1 cellular context compared by ENCODE assay signal in the genomic region with DNA sequence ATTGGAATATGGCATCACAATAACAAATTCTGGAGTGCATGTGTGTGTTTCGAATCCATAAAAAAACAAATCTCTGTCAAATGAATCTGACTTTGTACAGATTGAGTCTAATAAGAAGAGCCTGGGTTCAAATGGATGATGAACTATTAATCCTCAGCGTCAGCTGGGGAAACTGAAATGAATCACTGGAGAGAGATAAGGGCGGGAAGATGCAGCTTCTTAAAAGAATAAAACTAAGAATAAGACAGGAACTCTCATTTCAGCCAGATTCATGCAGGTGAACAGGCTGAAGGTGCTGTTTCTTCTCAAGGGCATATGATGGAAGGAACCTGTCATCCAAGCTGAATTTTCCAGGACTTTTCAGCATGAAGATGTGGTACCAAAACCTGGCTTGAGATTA.
TF ChIP-seq lines count a peak whose summit lies in the region.

No MANE protein-coding gene starts in this region.

TF ChIP-seq in K562, 482 proteins besides CTCF, POLR2A, EP300 and RAD21:
- TF ChIP-seq, protein P1, sequence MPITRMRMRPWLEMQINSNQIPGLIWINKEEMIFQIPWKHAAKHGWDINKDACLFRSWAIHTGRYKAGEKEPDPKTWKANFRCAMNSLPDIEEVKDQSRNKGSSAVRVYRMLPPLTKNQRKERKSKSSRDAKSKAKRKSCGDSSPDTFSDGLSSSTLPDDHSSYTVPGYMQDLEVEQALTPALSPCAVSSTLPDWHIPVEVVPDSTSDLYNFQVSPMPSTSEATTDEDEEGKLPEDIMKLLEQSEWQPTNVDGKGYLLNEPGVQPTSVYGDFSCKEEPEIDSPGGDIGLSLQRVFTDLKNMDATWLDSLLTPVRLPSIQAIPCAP (CRISPR knock-in tag; IDR thresholded peaks at IDR 0.05; ENCODE audit: borderline replicate concordance): no peak
- TF ChIP-seq HDGF (IDR thresholded peaks at IDR 0.05) (no peak), TCFL5 (CRISPR knock-in tag; conservative IDR thresholded peaks at IDR 0.05) (no peak), SAFB2 (IDR thresholded peaks at IDR 0.05; ENCODE audit: borderline replicate concordance, low read depth, low read length, severe bottlenecking) (no peak), SP2 (IDR thresholded peaks at IDR 0.05; ENCODE audit: extremely low read depth, low read depth, low read length, poor library complexity, severe bottlenecking) (no peak), ARNT (IDR thresholded peaks at IDR 0.05) (no peak), GABPA (tag; conservative IDR thresholded peaks at IDR 0.05; ENCODE audit: low read depth) (no peak), ZNF584 (CRISPR knock-in tag; IDR thresholded peaks at IDR 0.05; ENCODE audit: low read depth) (no peak), KDM1A (IDR thresholded peaks at IDR 0.05) (0 out of 4 replicates have a peak, but pooled peaks of 1 of the 2 experiments have one; percentile 26), DACH1 (IDR thresholded peaks at IDR 0.05; ENCODE audit: partially characterized antibody) (peak; percentile 14)
